Comparison of ENCODE assay signal across 29 cellular contexts in genomic region chrX:105167233-105167632, GRCh38. TPM values are rescaled to one million over a fixed set of nuclear protein-coding genes. Genes with fewer than 3 reads are reported as not detected.
"Had no signal": no experiment of that assay in that cellular context is flagged by ENCODE, and none has a peak within 500 bp of the region (broad histone marks: within the 10 kb centered on the region; RNA-seq: fewer than 3 reads in every experiment).

No MANE protein-coding gene starts in this region.

- H3K27me3 ChIP-seq: esophagus muscularis mucosa, hepatocyte, spleen, testis had no signal

- H3K27ac Mint-ChIP-seq: naive B cell; nephron; stimulated activated naive B cell treated with anti-CD40 and anti-IgM and Interleukin-4, amounts not matched to agents 10 μg/mL and 1 μg/mL and 100 μg/mL, for 72 hours; stimulated activated naive CD8-positive, alpha-beta T cell treated with anti-CD3 and anti-CD28 coated beads, Interleukin-15, amount 100 ng/mL, for 72 hours had no signal

- FAIRE-seq: endometrium had no signal

- H3K36me3 Mint-ChIP-seq: naive B cell; stimulated activated naive B cell treated with anti-CD40 and anti-IgM and Interleukin-4, amounts not matched to agents 10 μg/mL and 1 μg/mL and 100 μg/mL, for 72 hours had no signal

- H3K4me1 Mint-ChIP-seq: naive B cell; nephron; stimulated activated naive B cell treated with anti-CD40 and anti-IgM and Interleukin-4, amounts not matched to agents 10 μg/mL and 1 μg/mL and 100 μg/mL, for 72 hours; stimulated activated naive CD8-positive, alpha-beta T cell treated with anti-CD3 and anti-CD28 coated beads, Interleukin-15, amount 100 ng/mL, for 72 hours had no signal

- H3K4me1 ChIP-seq: esophagus muscularis mucosa, parathyroid adenoma, prostate gland, right lobe of liver, spleen, testis, tibial nerve had no signal

- H3K27ac ChIP-seq: epithelial cell of prostate, esophagus muscularis mucosa, hepatocyte, parathyroid adenoma, prostate gland, right lobe of liver, spleen, testis, tibial nerve had no signal

- H3K9me3 ChIP-seq: esophagus muscularis mucosa, prostate gland, right lobe of liver, spleen, testis, tibial nerve had no signal

- H3K79me2 ChIP-seq: hepatocyte, parathyroid adenoma had no signal

- H2AFZ ChIP-seq: hepatocyte, parathyroid adenoma had no signal

- DNase-seq: effector memory CD4-positive, alpha-beta T cell; head of caudate nucleus; left colon; left ventricle myocardium superior; mesendoderm; naive B cell; occipital lobe; retina; right lobe of liver; spleen; stimulated activated CD4-positive, alpha-beta T cell treated with anti-CD3 and anti-CD28 coated beads, Interleukin-15, amount 100 ng/mL, for 24 hours; stimulated activated CD4-positive, alpha-beta T cell treated with anti-CD3 and anti-CD28 coated beads, Interleukin-1b, Interleukin-23, amount 100 ng/mL, for 48 hours; stimulated activated CD4-positive, alpha-beta T cell treated with anti-CD3 and anti-CD28 coated beads, Interleukin-4, amount 100 ng/mL, for 24 hours; stimulated activated naive B cell treated with anti-CD40 and anti-IgM and Interleukin-4, amounts not matched to agents 10 μg/mL and 1 μg/mL and 100 μg/mL, for 72 hours; stimulated activated naive CD8-positive, alpha-beta T cell treated with anti-CD3 and anti-CD28 coated beads, Interleukin-15, amount 100 ng/mL, for 72 hours; testis had no signal

- H3K4me2 ChIP-seq: hepatocyte had no signal

- H3K4me3 Mint-ChIP-seq: naive B cell; nephron; stimulated activated naive B cell treated with anti-CD40 and anti-IgM and Interleukin-4, amounts not matched to agents 10 μg/mL and 1 μg/mL and 100 μg/mL, for 72 hours; stimulated activated naive CD8-positive, alpha-beta T cell treated with anti-CD3 and anti-CD28 coated beads, Interleukin-15, amount 100 ng/mL, for 72 hours had no signal

- H3K36me3 ChIP-seq: esophagus muscularis mucosa, prostate gland, right lobe of liver, spleen, tibial nerve had no signal

- H3K4me3 ChIP-seq: esophagus muscularis mucosa, hepatocyte, lung, prostate gland, right lobe of liver, spleen, testis, tibial nerve had no signal

- H3K27me3 Mint-ChIP-seq: naive B cell; stimulated activated naive B cell treated with anti-CD40 and anti-IgM and Interleukin-4, amounts not matched to agents 10 μg/mL and 1 μg/mL and 100 μg/mL, for 72 hours; stimulated activated naive CD8-positive, alpha-beta T cell treated with anti-CD3 and anti-CD28 coated beads, Interleukin-15, amount 100 ng/mL, for 72 hours had no signal

- H3K9me3 Mint-ChIP-seq: stimulated activated naive B cell treated with anti-CD40 and anti-IgM and Interleukin-4, amounts not matched to agents 10 μg/mL and 1 μg/mL and 100 μg/mL, for 72 hours; stimulated activated naive CD8-positive, alpha-beta T cell treated with anti-CD3 and anti-CD28 coated beads, Interleukin-15, amount 100 ng/mL, for 72 hours had no signal

- H3K9ac ChIP-seq: parathyroid adenoma had no signal

RNA-seq across cellular contexts. Expression of gene TEX13A, which starts 53.3 kb away (rescaled TPM):
- total RNA-seq: esophagus muscularis mucosa, hepatocyte, kidney epithelial cell, left colon, left ventricle myocardium superior, lung, occipital lobe, right lobe of liver, skeletal muscle tissue, spleen, subcutaneous adipose tissue, tibial nerve, ureter had no signal
- polyA plus RNA-seq: hepatocyte, lung, spleen had no signal
